In the genomic region with DNA sequence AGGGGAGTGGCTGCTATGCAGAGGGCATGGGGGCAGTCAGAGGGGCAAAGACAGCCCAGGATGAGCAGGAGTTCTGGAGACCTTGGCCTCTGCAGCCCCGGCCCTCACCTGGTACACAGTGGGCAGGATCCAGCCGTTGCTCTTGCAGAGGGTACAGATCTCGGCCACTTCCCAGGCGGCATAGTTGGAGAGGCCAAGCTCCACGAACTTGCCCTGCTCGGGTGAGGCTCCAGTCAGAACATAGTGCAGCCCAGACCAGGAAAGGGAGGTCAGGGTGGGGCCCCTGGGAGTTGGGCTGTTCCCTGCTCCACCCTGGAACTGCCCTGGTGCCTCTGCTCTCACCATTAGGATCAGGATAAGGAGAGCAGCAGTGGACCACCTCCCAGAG, we compare ENCODE assay signal across 8 cellular contexts. TPM values are rescaled to one million over a fixed set of nuclear protein-coding genes. Genes with fewer than 3 reads are reported as not detected.
A peak's percentile ranks its signal among the peaks of the same experiment; 100 is the strongest.
DNase-seq lines count a peak whose midpoint lies in the region; ATAC-seq, FAIRE-seq and TF ChIP-seq lines count a peak whose summit lies in the region.
"Not testable (repeated sequence)": the region's sequence is repeated elsewhere in the genome, so short reads cannot be mapped to it uniquely, and the experiment has no call there.
"Had no signal": no experiment of that assay in that cellular context is flagged by ENCODE, and none has a peak within 500 bp of the region (broad histone marks: within the 10 kb centered on the region; RNA-seq: fewer than 3 reads in every experiment).

No MANE protein-coding gene starts in this region.

- WGBS in hepatocyte (ENCODE audit: low lambda C conversion rate, missing lambda C conversion rate) = 83% methylated on average over 6 of the region's 6 CpGs
- 47% methylated on average over 6 of the region's 6 CpGs for WGBS in liver
- WGBS in pancreas, 2 donors = 66 to 75% methylated on average over 6 of the region's 6 CpGs
- 30 to 75% methylated on average over 2 to 4 of the region's 6 CpGs for WGBS in transverse colon (ENCODE audit: low coverage in 1 of 2), 2 donors

- DNase-seq in Peyer's patch (peak in 2 of 3 donors; percentile 70 to 77), chondrocyte (ENCODE audit: low spot score) (peak; percentile 56), transverse colon (peak; percentile 78)
- not testable (repeated sequence) for DNase-seq in hepatocyte (ENCODE audit: low spot score); pancreas

- not testable (repeated sequence) for TF ChIP-seq CTCF in HEK293 (tag by site-specific recombination; IDR thresholded peaks at IDR 0.05); Peyer's patch (IDR thresholded peaks at IDR 0.05); chondrocyte (IDR thresholded peaks at IDR 0.05); hepatocyte (IDR thresholded peaks at IDR 0.05; ENCODE audit: poor library complexity); liver (IDR thresholded peaks at IDR 0.05; ENCODE audit: low read depth, low read length, missing input control); pancreas (IDR thresholded peaks at IDR 0.05); transverse colon (IDR thresholded peaks at IDR 0.05)

- not testable (repeated sequence) for H3K4me3 Mint-ChIP-seq in chondrocyte (ENCODE audit: unreplicated experiment)

- not testable (repeated sequence) for H3K27ac Mint-ChIP-seq in chondrocyte (ENCODE audit: unreplicated experiment)

- not testable (repeated sequence) for H3K4me3 ChIP-seq in HEK293 (ENCODE audit: low read depth, low read length); hepatocyte; liver (ENCODE audit: low read depth in 1 of 3, low read length in 3 of 3); pancreas; transverse colon
- H3K4me3 ChIP-seq in Peyer's patch = peak overlapping the region in 1 of 4 donors; percentile 17

- not testable (repeated sequence) for H3K36me3 Mint-ChIP-seq in chondrocyte (ENCODE audit: low read depth)

- H3K27me3 Mint-ChIP-seq in chondrocyte (ENCODE audit: low read depth) = not testable (repeated sequence)

- H3K27me3 ChIP-seq in Peyer's patch; hepatocyte; liver (ENCODE audit: control insufficient read depth in 4 of 4, insufficient read depth in 4 of 4, low read length in 3 of 4); pancreas; transverse colon: not testable (repeated sequence)

- not testable (repeated sequence) for TF ChIP-seq POLR2A in Peyer's patch (IDR thresholded peaks at IDR 0.05); transverse colon (IDR thresholded peaks at IDR 0.05)

- H3K4me2 ChIP-seq in hepatocyte = not testable (repeated sequence)

- POLR2A ChIA-PET in HEK293 (lab: Yijun Ruan, JAX) = not testable (repeated sequence)

- in situ Hi-C loops in transverse colon (cut with MboI; ENCODE audit: low pct_ligation_motif_present in 1 of 4, low pct_unique_long_range_greater_than_20kb in 1 of 4, low sequenced_read_pairs in 3 of 4) = not testable (repeated sequence)

- not testable (repeated sequence) for H3K4me1 ChIP-seq in HEK293 (ENCODE audit: control insufficient read depth, insufficient read depth, low read length); hepatocyte (ENCODE audit: insufficient read depth); pancreas
- H3K4me1 ChIP-seq in Peyer's patch (peaks cover 0 to 12% (median 0%) of the 10 kb centered on the region in 4 donors), liver (ENCODE audit: control insufficient read depth in 4 of 4, insufficient read depth in 4 of 4, low read length in 3 of 4) (peaks cover 0 to 29% (median 17%) of the 10 kb centered on the region in 4 donors), transverse colon (peaks cover 0 to 21% (median 10%) of the 10 kb centered on the region in 4 donors)

- H3K4me1 Mint-ChIP-seq in chondrocyte (ENCODE audit: low read depth) = not testable (repeated sequence)

- not testable (repeated sequence) for H3K79me2 ChIP-seq in hepatocyte

- not testable (repeated sequence) for H4K20me1 ChIP-seq in hepatocyte (ENCODE audit: insufficient read depth, poor library complexity, severe bottlenecking)

- H3K9ac ChIP-seq in liver (ENCODE audit: low read depth in 1 of 2, low read length in 2 of 2) = not testable (repeated sequence)

- H3K9me3 Mint-ChIP-seq in chondrocyte (ENCODE audit: low read depth) = not testable (repeated sequence)

- H3K9me2 ChIP-seq in hepatocyte (replicated peaks; ENCODE audit: insufficient read depth) = not testable (repeated sequence)

- not testable (repeated sequence) for H3K27ac ChIP-seq in HEK293 (ENCODE audit: extremely low read depth, low read depth, low read length)
- H3K27ac ChIP-seq in Peyer's patch (peak overlapping the region in 3 of 4 donors; percentile 32 to 90 (median 78)), hepatocyte (peak overlapping the region; percentile 51), liver (ENCODE audit: low read depth in 1 of 2, low read length in 2 of 2) (peak overlapping the region; percentile 69 to 87), pancreas (peak overlapping the region in 2 of 4 donors; percentile 68 to 76), transverse colon (peak overlapping the region; percentile 22 to 69 (median 64))

- CTCF ChIA-PET in HEK293 (lab: Yijun Ruan, JAX) = interaction anchor here (0.7 kb wide), 1 partner anchor 59 kb away, joined by 3 read pairs; no protein-coding TSS in a partner anchor

- TF ChIP-seq RAD21 in liver (IDR thresholded peaks at IDR 0.05) = not testable (repeated sequence)

- not testable (repeated sequence) for H2AFZ ChIP-seq in hepatocyte

- intact Hi-C loops in pancreas (cut with DNase I); transverse colon (cut with DNase I; ENCODE audit: low total_unique reads): not testable (repeated sequence)

- FAIRE-seq in pancreas (lab: Jason Lieb, UNC) = not testable (repeated sequence)

- not testable (repeated sequence) for TF ChIP-seq EP300 in transverse colon (IDR thresholded peaks at IDR 0.05; ENCODE audit: low read depth)

- peak; percentile 5 to 26 (median 18) for ATAC-seq in pancreas

- H3K36me3 ChIP-seq in HEK293 (ENCODE audit: control insufficient read depth in 2 of 2, insufficient read depth in 1 of 2, low read length in 2 of 2) (peaks cover 0 to 22% of the 10 kb centered on the region in 2 experiments; a peak in 1 of 3 replicates), Peyer's patch (peaks cover 0 to 27% (median 0%) of the 10 kb centered on the region in 3 donors), liver (ENCODE audit: control insufficient read depth in 4 of 4, insufficient read depth in 3 of 4, low read depth in 1 of 4, low read length in 3 of 4) (peaks cover 8 to 26% (median 23%) of the 10 kb centered on the region in 4 donors)
- not testable (repeated sequence) for H3K36me3 ChIP-seq in hepatocyte (replicated peaks; ENCODE audit: insufficient read depth, low read depth); pancreas; transverse colon

- H3K9me3 ChIP-seq in HEK293 (ENCODE audit: control insufficient read depth, insufficient read depth, low read depth, low read length); Peyer's patch; hepatocyte (ENCODE audit: low read depth); liver (ENCODE audit: control insufficient read depth in 4 of 4, low read length in 3 of 4); pancreas; transverse colon: not testable (repeated sequence)

RNA-seq across cellular contexts. Expression of a gene that starts 18.2 kb away (rescaled TPM):
- total RNA-seq in Peyer's patch (100 to 1,000 TPM in 3 of 4 donors, 10 to 100 TPM in 1; 60.2 to 574 (median 416) TPM), chondrocyte (0.45 to 1.5 TPM (median 0.51 TPM) in 3 replicates), hepatocyte (1.2 and 2.3 TPM in 2 replicates), liver (10 to 100 TPM in 1 of 2 donors, under 1 TPM in 1; 0.23 to 43.6 TPM), pancreas (100 to 1,000 TPM in 4 of 6 donors, 10 to 100 TPM in 2; 34.8 to 328 (median 266) TPM), transverse colon (100 to 1,000 TPM in 2 of 4 donors, 10 to 100 TPM in 2; 77.8 to 167 (median 102) TPM)
- polyA plus RNA-seq in hepatocyte (0.46 and 1.5 TPM in 2 replicates), liver (10 to 100 TPM; 66.3 to 69.6 TPM), pancreas (100 to 1,000 TPM in 1 of 2 donors, 1 to 10 TPM in 1; 3.0 to 209 TPM)
- polyA plus RNA-seq: CD4-positive, alpha-beta memory T cell had no signal

RNA-seq across cellular contexts. Expression of a gene that starts 18.7 kb away (rescaled TPM):
- 10 to 100 TPM in 3 of 4 donors, 1 to 10 TPM in 1; 9.8 to 26.4 (median 12.1) TPM for total RNA-seq in Peyer's patch
- total RNA-seq in chondrocyte = 16.2 to 20.4 TPM (median 17.7 TPM) in 3 replicates
- 19.7 and 20.8 TPM in 2 replicates for total RNA-seq in hepatocyte
- 24.9 and 28.7 TPM in 2 replicates for polyA plus RNA-seq in hepatocyte
- total RNA-seq in liver = 1 to 10 TPM; 9.5 to 9.8 TPM
- 10 to 100 TPM; 10.5 to 11.1 TPM for polyA plus RNA-seq in liver
- total RNA-seq in pancreas = 10 to 100 TPM; 12.2 to 31.0 (median 13.9) TPM
- polyA plus RNA-seq in pancreas = 10 to 100 TPM; 32.3 to 40.9 TPM
- 10 to 100 TPM in 1 of 4 donors, 1 to 10 TPM in 3; 4.9 to 10.8 (median 8.7) TPM for total RNA-seq in transverse colon

RNA-seq across cellular contexts. Expression of a gene that starts 19.0 kb away (rescaled TPM):
- total RNA-seq in Peyer's patch (10 to 100 TPM; 28.0 to 71.0 (median 37.0) TPM), chondrocyte (51.9 to 55.6 TPM (median 55.2 TPM) in 3 replicates), hepatocyte (33.0 and 35.8 TPM in 2 replicates), liver (10 to 100 TPM; 16.3 to 33.6 TPM), pancreas (10 to 100 TPM in 5 of 6 donors, 1 to 10 TPM in 1; 9.9 to 21.0 (median 15.8) TPM), transverse colon (10 to 100 TPM; 18.3 to 39.7 (median 32.6) TPM)
- polyA plus RNA-seq in hepatocyte (28.6 and 33.2 TPM in 2 replicates), liver (10 to 100 TPM in 1 of 2 donors, 1 to 10 TPM in 1; 8.0 to 13.4 TPM), pancreas (1 to 10 TPM; 9.2 to 9.4 TPM)

RNA-seq across cellular contexts. Expression of a gene that starts 41.6 kb away (rescaled TPM):
- total RNA-seq in Peyer's patch (100 to 1,000 TPM in 3 of 4 donors, 10 to 100 TPM in 1; 56.1 to 168 (median 137) TPM), chondrocyte (46.6 to 48.9 TPM (median 47.1 TPM) in 3 replicates), hepatocyte (81.5 and 118 TPM in 2 replicates), liver (10 to 100 TPM; 41.4 to 63.2 TPM), pancreas (10 to 100 TPM; 23.1 to 33.8 (median 27.8) TPM), transverse colon (100 to 1,000 TPM in 2 of 4 donors, 10 to 100 TPM in 2; 64.7 to 169 (median 112) TPM)
- polyA plus RNA-seq in hepatocyte (108 and 109 TPM in 2 replicates), liver (10 to 100 TPM; 42.8 to 56.7 TPM), pancreas (10 to 100 TPM; 11.7 to 31.9 TPM)

RNA-seq across cellular contexts. Expression of a gene that starts 41.8 kb away (rescaled TPM):
- 10 to 100 TPM; 19.0 to 76.8 (median 45.0) TPM for total RNA-seq in Peyer's patch
- 15.7 to 20.1 TPM (median 18.8 TPM) in 3 replicates for total RNA-seq in chondrocyte
- total RNA-seq in hepatocyte = 28.2 and 35.2 TPM in 2 replicates
- 34.5 and 39.6 TPM in 2 replicates for polyA plus RNA-seq in hepatocyte
- 10 to 100 TPM; 12.8 to 15.2 TPM for total RNA-seq in liver
- polyA plus RNA-seq in liver = 10 to 100 TPM in 1 of 2 donors, 1 to 10 TPM in 1; 6.8 to 16.0 TPM
- 1 to 10 TPM; 6.4 to 9.1 (median 7.7) TPM for total RNA-seq in pancreas
- polyA plus RNA-seq in pancreas = 10 to 100 TPM; 23.5 to 26.1 TPM
- total RNA-seq in transverse colon = 10 to 100 TPM; 19.1 to 53.9 (median 35.3) TPM
